In genomic region chr3:82265747-82266146, GRCh38 we compare ENCODE assay signal across 33 cellular contexts.
"Had no signal": no experiment of that assay in that cellular context is flagged by ENCODE, and none has a peak within 500 bp of the region (broad histone marks: within the 10 kb centered on the region; RNA-seq: fewer than 3 reads in every experiment).

No MANE protein-coding gene starts in this region.

- H3K27ac ChIP-seq: adrenal gland, body of pancreas, brain microvascular endothelial cell, breast epithelium, VCaP had no signal

- H3K36me3 ChIP-seq: adrenal gland, brain microvascular endothelial cell, breast epithelium had no signal

- H3K27me3 ChIP-seq: adrenal gland, body of pancreas, brain microvascular endothelial cell, breast epithelium had no signal

- FAIRE-seq: astrocyte, TTC549 had no signal

- ATAC-seq: activated CD8-positive, alpha-beta T cell treated with anti-CD3 and anti-CD28 coated beads for 36 hours; activated naive CD4-positive, alpha-beta T cell treated with anti-CD3 and anti-CD28 coated beads, Interleukin-2, amount 50 U/mL, for 72 hours; activated T-cell treated with anti-CD3 and anti-CD28 coated beads, Interleukin-2, amount 50 U/mL, for 4 hours; activated T-cell treated with anti-CD3 and anti-CD28 coated beads, Interleukin-2, amount 50 U/mL, for 72 hours; activated T-helper 17 cell treated with anti-CD3 and anti-CD28 coated beads, Interleukin-2, amount 50 U/mL, for 72 hours; body of pancreas had no signal

- H3K4me3 ChIP-seq: adrenal gland, body of pancreas, breast epithelium had no signal

- H3K9me3 ChIP-seq: adrenal gland, body of pancreas had no signal

- H3K4me1 ChIP-seq: adrenal gland, body of pancreas, breast epithelium had no signal

- DNase-seq: activated B cell treated with CpG ODN at 0.5 μM for 24 hours; activated CD4-positive, alpha-beta memory T cell treated with anti-CD3 and anti-CD28 coated beads for 36 hours; activated CD4-positive, alpha-beta T cell treated with anti-CD3 and anti-CD28 coated beads for 4 hours; activated CD4-positive, alpha-beta T cell treated with anti-CD3 and anti-CD28 coated beads, Interleukin-2, amount 10 ng/mL, durations not matched to agents 24 days and 14 days; activated CD4-positive, alpha-beta T cell treated with anti-CD3 and anti-CD28 coated beads, Interleukin-2, amount 50 U/mL, for 1 hour; activated CD4-positive, alpha-beta T cell treated with anti-CD3 and anti-CD28 coated beads, Interleukin-2, amount 50 U/mL, for 4 hours; activated CD4-positive, CD25-positive, alpha-beta regulatory T cell treated with anti-CD3 and anti-CD28 coated beads, Interleukin-2, amount 50 U/mL, for 72 hours; activated CD8-positive, alpha-beta memory T cell treated with anti-CD3 and anti-CD28 coated beads, Interleukin-2, amount 50 U/mL, for 4 hours; activated CD8-positive, alpha-beta T cell treated with anti-CD3 and anti-CD28 coated beads for 36 hours; activated effector memory CD4-positive, alpha-beta T cell treated with anti-CD3 and anti-CD28 coated beads, Interleukin-2, amount 50 U/mL, for 16 hours; activated gamma-delta T cell treated with Interleukin-2 at 50 U/mL for 16 hours; activated naive CD4-positive, alpha-beta T cell; activated naive CD4-positive, alpha-beta T cell treated with anti-CD3 and anti-CD28 coated beads for 36 hours; activated naive CD4-positive, alpha-beta T cell treated with anti-CD3 and anti-CD28 coated beads, Interleukin-2, amount 50 U/mL, for 16 hours; activated naive CD8-positive, alpha-beta T cell treated with anti-CD3 and anti-CD28 coated beads for 36 hours; activated T-cell treated with anti-CD3 and anti-CD28 coated beads for 4 hours; activated T-cell treated with anti-CD3 and anti-CD28 coated beads, Interleukin-2, amount 50 U/mL, for 1 hour; activated T-cell treated with anti-CD3 and anti-CD28 coated beads, Interleukin-2, amount 50 U/mL, for 4 hours; activated T-cell treated with anti-CD3 and anti-CD28 coated beads, Interleukin-2, amount 50 U/mL, for 72 hours; adrenal gland; amniotic stem cell; aorta; body of pancreas; brain microvascular endothelial cell; central memory CD4-positive, alpha-beta T cell; T-helper 2 cell; T-helper 9 cell had no signal
